In the genomic region with DNA sequence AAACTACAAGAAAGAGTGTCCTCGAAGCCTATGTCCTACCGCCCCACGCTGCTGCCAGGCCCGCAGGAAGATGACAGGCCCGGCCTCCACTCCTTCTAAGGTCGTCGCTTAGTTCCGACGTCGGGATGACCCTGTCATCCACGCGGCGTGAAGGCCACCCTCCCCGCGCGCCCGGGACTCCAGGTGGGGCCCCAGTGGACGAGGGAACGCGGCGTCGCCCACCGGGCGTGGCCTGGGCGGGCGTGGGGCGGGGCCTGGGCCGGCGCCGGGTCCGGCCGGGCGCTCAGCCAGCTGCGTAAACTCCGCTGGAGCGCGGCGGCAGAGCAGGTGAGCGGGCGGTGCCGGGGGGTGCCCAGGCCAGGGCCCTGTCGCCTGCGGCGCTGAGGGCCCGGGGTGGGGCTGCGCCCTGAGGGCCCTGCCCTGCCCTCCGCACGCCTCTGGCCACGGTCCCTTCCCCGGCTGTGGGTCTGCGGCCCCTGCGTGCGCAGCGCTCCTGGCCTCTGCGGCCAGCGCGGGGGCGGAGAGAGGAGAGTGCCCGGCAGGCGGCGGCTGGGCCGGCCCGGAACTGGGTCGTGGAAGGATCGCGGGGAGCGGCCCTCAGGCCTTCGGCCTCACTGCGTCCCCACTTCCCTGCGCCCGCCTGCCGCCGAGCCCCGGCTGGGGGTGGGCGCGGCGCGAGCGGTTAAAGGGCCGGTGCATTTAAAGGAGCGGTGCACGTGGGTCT, we compare ENCODE assay signal across 8 cellular contexts. TPM values are rescaled to one million over a fixed set of nuclear protein-coding genes. Genes with fewer than 3 reads are reported as not detected.
DNase-seq lines count a peak whose midpoint lies in the region; ATAC-seq and TF ChIP-seq lines count a peak whose summit lies in the region.

A gene (plus strand): TSS at position 294 of the 724 bp plus-strand sequence. CDS start 11,292 bp downstream, outside the sequence.

- H3K4me1 ChIP-seq in subcutaneous abdominal adipose tissue (ENCODE audit: control insufficient read depth in 5 of 5, insufficient read depth in 5 of 5, low read length in 5 of 5): peaks cover 0 to 28% (median 22%) of the 10 kb centered on the region in 5 donors

- H3K9me3 ChIP-seq in subcutaneous abdominal adipose tissue (ENCODE audit: control insufficient read depth in 5 of 5, low read length in 5 of 5): peaks cover 0 to 2% (median 0%) of the 10 kb centered on the region in 5 donors

- H3K27me3 Mint-ChIP-seq in activated T-helper 17 cell treated with anti-CD3 and anti-CD28 coated beads, Interleukin-2, amount 50 U/mL, for 72 hours: peaks cover 8% of the 10 kb centered on the region
- H3K27me3 Mint-ChIP-seq in natural killer cell (ENCODE audit: low read depth in 2 of 2): no peaks in the 10 kb centered on the region

- peaks cover 4% of the 10 kb centered on the region for H3K4me1 Mint-ChIP-seq in activated T-helper 17 cell treated with anti-CD3 and anti-CD28 coated beads, Interleukin-2, amount 50 U/mL, for 72 hours
- peaks cover 16 to 27% of the 10 kb centered on the region in 2 donors for H3K4me1 Mint-ChIP-seq in natural killer cell

- no peaks in the 10 kb centered on the region for H3K36me3 Mint-ChIP-seq in activated T-helper 17 cell treated with anti-CD3 and anti-CD28 coated beads, Interleukin-2, amount 50 U/mL, for 72 hours (ENCODE audit: low read depth)
- H3K36me3 Mint-ChIP-seq in natural killer cell: no peaks in the 10 kb centered on the region

- intact Hi-C loops in natural killer cell (cut with micrococcal nuclease): loop anchor here (1.0 kb wide), 1 partner anchor 69 kb away; no protein-coding TSS in a partner anchor

- peak within 1 kb of the TSS; percentile 50 for H3K27ac Mint-ChIP-seq in activated T-helper 17 cell treated with anti-CD3 and anti-CD28 coated beads, Interleukin-2, amount 50 U/mL, for 72 hours
- peak within 1 kb of the TSS; percentile 77 to 84 for H3K27ac Mint-ChIP-seq in natural killer cell

- H3K27me3 ChIP-seq in subcutaneous abdominal adipose tissue (ENCODE audit: control insufficient read depth in 5 of 5, insufficient read depth in 4 of 5, low read length in 5 of 5): no peaks in the 10 kb centered on the region

- peak within 1 kb of the TSS; percentile 54 for H3K27ac ChIP-seq in subcutaneous abdominal adipose tissue (ENCODE audit: low read depth, low read length)

- peak within 1 kb of the TSS; percentile 59 for H3K4me3 ChIP-seq in fibroblast of mammary gland (ENCODE audit: control insufficient read depth, low read depth, low read length)
- peak within 1 kb of the TSS; percentile 71 to 84 (median 74) for H3K4me3 ChIP-seq in subcutaneous abdominal adipose tissue (ENCODE audit: low read depth in 1 of 5, low read length in 5 of 5)

- H3K9me3 Mint-ChIP-seq in activated T-helper 17 cell treated with anti-CD3 and anti-CD28 coated beads, Interleukin-2, amount 50 U/mL, for 72 hours: no peaks in the 10 kb centered on the region
- no peaks in the 10 kb centered on the region for H3K9me3 Mint-ChIP-seq in natural killer cell

- peaks cover 0 to 3% (median 0%) of the 10 kb centered on the region in 5 donors for H3K36me3 ChIP-seq in subcutaneous abdominal adipose tissue (ENCODE audit: control insufficient read depth in 5 of 5, insufficient read depth in 5 of 5, low read length in 5 of 5)

- TF ChIP-seq CTCF in fibroblast of mammary gland (conservative IDR thresholded peaks at IDR 0.05; ENCODE audit: control insufficient read depth, insufficient read depth, low read depth, low read length) (no peak), natural killer cell (IDR thresholded peaks at IDR 0.05) (no peak)

- peak within 1 kb of the TSS in 4 of 5 donors; percentile 62 to 81 (median 70) for H3K9ac ChIP-seq in subcutaneous abdominal adipose tissue (ENCODE audit: low read length in 5 of 5)

- DNase-seq in CMK (ENCODE audit: low read depth): peak; percentile 62
- DNase-seq in OCI-M1 (lab: John Stamatoyannopoulos, UW): peak; percentile 83
- peak; percentile 33 for DNase-seq in fibroblast of mammary gland (ENCODE audit: low read depth)
- peak; percentile 60 for DNase-seq in natural killer cell

- ATAC-seq in GM19397 (IDR thresholded peaks at IDR 0.05; ENCODE audit: unreplicated experiment) (peak; percentile 95), HG03469 (IDR thresholded peaks at IDR 0.05; ENCODE audit: unreplicated experiment) (peak; percentile 84), natural killer cell (peak; percentile 89 to 94 (median 94))
- peak; percentile 94 for ATAC-seq in activated T-helper 17 cell treated with anti-CD3 and anti-CD28 coated beads, Interleukin-2, amount 50 U/mL, for 72 hours (replicated peaks)

- H3K4me3 Mint-ChIP-seq in activated T-helper 17 cell treated with anti-CD3 and anti-CD28 coated beads, Interleukin-2, amount 50 U/mL, for 72 hours: peak within 1 kb of the TSS; percentile 83
- peak within 1 kb of the TSS; percentile 94 for H3K4me3 Mint-ChIP-seq in natural killer cell

RNA-seq across cellular contexts. Expression of the gene that starts here (rescaled TPM):
- 10 to 100 TPM in 1 of 2 donors, 1 to 10 TPM in 1; 8.2 to 11.0 TPM for total RNA-seq in activated T-helper 17 cell treated with anti-CD3 and anti-CD28 coated beads, Interleukin-2, amount 50 U/mL, for 72 hours
- 10 to 100 TPM; 12.6 to 22.8 (median 14.9) TPM for total RNA-seq in natural killer cell

Comparison
In these comparisons a context has a peak if more than half of its experiments do, and no peak if none do; other contexts are left out.
1. Peak in every context shown above with its lines: DNase-seq, ATAC-seq, H3K4me3 ChIP-seq and H3K27ac ChIP-seq.
2. DNase-seq: peak in every context shown above with its lines; median percentile 83 in OCI-M1; 62 in CMK; 60 in natural killer cell; 33 in fibroblast of mammary gland.